ENCODE assay signal across 22 cellular contexts in genomic region chr14:70123796-70124195, GRCh38.
DNase-seq lines count a peak whose midpoint lies in the region; ATAC-seq, FAIRE-seq and TF ChIP-seq lines count a peak whose summit lies in the region.
"Had no signal": no experiment of that assay in that cellular context is flagged by ENCODE, and none has a peak within 500 bp of the region (broad histone marks: within the 10 kb centered on the region; RNA-seq: fewer than 3 reads in every experiment).

No MANE protein-coding gene starts in this region.

- H3K27ac ChIP-seq in esophagus muscularis mucosa (replicated peaks in 1 of 4): no peak overlapping the region
- no peak overlapping the region for H3K27ac ChIP-seq in psoas muscle
- H3K27ac ChIP-seq: BLaER1 treated with 17β-estradiol and CSF1 and Interleukin-3, amounts not matched to agents 10 nM and 100 nM; C4-2B had no signal

- FAIRE-seq in urothelium cell line (lab: Jason Lieb, UNC): peak; percentile 48
- FAIRE-seq: A204.1, D721Med, GM12878, GM12892, GM18507 had no signal

- H3K9me3 ChIP-seq in esophagus muscularis mucosa (no peaks in the 10 kb centered on the region), psoas muscle (no peaks in the 10 kb centered on the region)
- H3K9me3 ChIP-seq: BLaER1 treated with 17β-estradiol and CSF1 and Interleukin-3, amounts not matched to agents 10 nM and 100 nM; Caco-2 had no signal

- 65% methylated on average over 2 of the region's 2 CpGs for WGBS in esophagus muscularis mucosa
- 71 to 79% (median 72%) methylated on average over 2 of the region's 2 CpGs for WGBS in psoas muscle, 3 donors

- H3K27me3 ChIP-seq in esophagus muscularis mucosa: peaks cover 0 to 3% (median 0%) of the 10 kb centered on the region in 4 donors
- H3K27me3 ChIP-seq in psoas muscle (ENCODE audit: insufficient read depth in 3 of 3, low read length in 2 of 3): no peaks in the 10 kb centered on the region
- H3K27me3 ChIP-seq: BLaER1 treated with 17β-estradiol and CSF1 and Interleukin-3, amounts not matched to agents 10 nM and 100 nM had no signal

- ATAC-seq in psoas muscle: peak in 3 of 4 donors; percentile 56 to 72 (median 61)
- no peak for ATAC-seq in HG03095 (IDR thresholded peaks at IDR 0.05; ENCODE audit: unreplicated experiment)
- ATAC-seq: CD8-positive, alpha-beta T cell; GM12878 had no signal

- TF ChIP-seq EP300 in esophagus muscularis mucosa (IDR thresholded peaks at IDR 0.05): no peak

- peak; percentile 20 for DNase-seq in NCI-H69 (lab: John Stamatoyannopoulos, UW)
- DNase-seq in esophagus muscularis mucosa (ENCODE audit: extremely low spot score): peak; percentile 24
- no peak for DNase-seq in psoas muscle
- DNase-seq in urothelium cell line (ENCODE audit: low spot score): no peak
- DNase-seq in effector CD8-positive, alpha-beta T cell (lab: John Stamatoyannopoulos, UW): no peak
- DNase-seq in glomerular visceral epithelial cell (ENCODE audit: extremely low spot score): no peak
- DNase-seq: 8988T; ACHN; Caco-2; Calu3; CD4-positive, alpha-beta T cell; CD8-positive, alpha-beta T cell; DMS79 treated with DMSO at 0.1 percent for 48 hours; GDM1 had no signal

- H3K4me3 ChIP-seq in esophagus muscularis mucosa: no peak overlapping the region
- H3K4me3 ChIP-seq in psoas muscle: no peak overlapping the region
- H3K4me3 ChIP-seq: BLaER1 treated with 17β-estradiol and CSF1 and Interleukin-3, amounts not matched to agents 10 nM and 100 nM; GM12878 had no signal

- no peaks in the 10 kb centered on the region for H3K4me1 ChIP-seq in esophagus muscularis mucosa
- peaks cover 16% of the 10 kb centered on the region for H3K4me1 ChIP-seq in psoas muscle
- H3K4me1 ChIP-seq: BLaER1 treated with 17β-estradiol and CSF1 and Interleukin-3, amounts not matched to agents 10 nM and 100 nM; Caco-2 had no signal

- TF ChIP-seq CTCF in esophagus muscularis mucosa (IDR thresholded peaks at IDR 0.05) (no peak), psoas muscle (IDR thresholded peaks at IDR 0.05) (no peak)

- intact Hi-C loops in esophagus muscularis mucosa (cut with DNase I) (no loop called here), psoas muscle (cut with DNase I) (no loop called here)

- H3K36me3 ChIP-seq in esophagus muscularis mucosa (no peaks in the 10 kb centered on the region), psoas muscle (ENCODE audit: insufficient read depth in 1 of 2, low read depth in 1 of 2) (peaks cover 0 to 5% of the 10 kb centered on the region in 2 donors)
- H3K36me3 ChIP-seq: BLaER1 treated with 17β-estradiol and CSF1 and Interleukin-3, amounts not matched to agents 10 nM and 100 nM had no signal

- TF ChIP-seq POLR2A in esophagus muscularis mucosa (IDR thresholded peaks at IDR 0.05; ENCODE audit: low read depth): no peak

Comparison
In these comparisons a context has a peak if more than half of its experiments do, and no peak if none do; other contexts are left out.
1. DNase-seq: peak in NCI-H69 (single experiment) and esophagus muscularis mucosa (single experiment); none in psoas muscle (0 of 2), urothelium cell line (single experiment), effector CD8-positive, alpha-beta T cell (single experiment) and glomerular visceral epithelial cell (single experiment).